1 cellular context compared by ENCODE assay signal in the genomic region with DNA sequence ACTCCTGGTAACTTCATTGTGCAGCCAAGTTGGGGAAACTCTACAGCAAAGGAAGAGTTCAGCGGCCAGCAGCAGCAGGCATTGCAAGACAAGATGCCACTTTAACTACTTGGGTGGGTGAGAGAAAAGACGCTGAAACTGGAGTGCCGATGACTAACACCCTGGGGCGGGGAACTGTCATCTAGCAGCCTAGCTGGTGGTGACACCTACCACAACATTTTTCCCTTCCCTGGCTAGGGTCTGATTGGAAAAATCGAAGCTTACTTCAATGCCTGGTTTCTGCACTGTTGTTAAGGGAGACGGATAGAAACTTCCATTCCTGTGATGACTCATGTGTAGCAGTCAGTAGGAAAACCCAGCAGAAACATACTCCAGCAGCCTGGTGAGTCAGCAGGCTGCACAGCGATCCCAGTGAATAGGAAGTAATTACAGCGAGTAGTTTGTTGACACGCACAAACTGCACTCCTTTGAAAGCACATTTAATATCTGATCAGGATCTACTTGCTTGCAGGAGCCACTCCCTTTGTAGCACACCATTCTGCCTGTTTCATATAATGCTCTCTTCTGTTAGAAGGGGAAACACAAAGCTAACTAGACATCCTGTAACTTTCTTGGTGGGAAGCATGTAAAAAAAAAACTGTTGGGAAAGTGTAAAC.
TF ChIP-seq lines count a peak whose summit lies in the region.

No MANE protein-coding gene starts in this region.

TF ChIP-seq in HepG2, 621 proteins besides CTCF, POLR2A, EP300 and RAD21 (continued from another document and continues in another):
- 0 out of 2 replicates have a peak, but pooled peaks have one; percentile 16 for TF ChIP-seq NR2C2 (CRISPR knock-in tag; IDR thresholded peaks at IDR 0.05; ENCODE audit: borderline replicate concordance)
- TF ChIP-seq, protein P1, sequence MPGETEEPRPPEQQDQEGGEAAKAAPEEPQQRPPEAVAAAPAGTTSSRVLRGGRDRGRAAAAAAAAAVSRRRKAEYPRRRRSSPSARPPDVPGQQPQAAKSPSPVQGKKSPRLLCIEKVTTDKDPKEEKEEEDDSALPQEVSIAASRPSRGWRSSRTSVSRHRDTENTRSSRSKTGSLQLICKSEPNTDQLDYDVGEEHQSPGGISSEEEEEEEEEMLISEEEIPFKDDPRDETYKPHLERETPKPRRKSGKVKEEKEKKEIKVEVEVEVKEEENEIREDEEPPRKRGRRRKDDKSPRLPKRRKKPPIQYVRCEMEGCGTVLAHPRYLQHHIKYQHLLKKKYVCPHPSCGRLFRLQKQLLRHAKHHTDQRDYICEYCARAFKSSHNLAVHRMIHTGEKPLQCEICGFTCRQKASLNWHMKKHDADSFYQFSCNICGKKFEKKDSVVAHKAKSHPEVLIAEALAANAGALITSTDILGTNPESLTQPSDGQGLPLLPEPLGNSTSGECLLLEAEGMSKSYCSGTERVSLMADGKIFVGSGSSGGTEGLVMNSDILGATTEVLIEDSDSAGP (CRISPR knock-in tag; IDR thresholded peaks at IDR 0.05; ENCODE audit: borderline replicate concordance): no peak
- no peak for TF ChIP-seq ZNF232 (CRISPR knock-in tag; IDR thresholded peaks at IDR 0.05; ENCODE audit: borderline replicate concordance)
- no peak for TF ChIP-seq ZNF264 (CRISPR knock-in tag; IDR thresholded peaks at IDR 0.05)
- peak; percentile 84; the same call in 1 of the 2 replicates for TF ChIP-seq ZNF292 (CRISPR knock-in tag; IDR thresholded peaks at IDR 0.05; ENCODE audit: borderline replicate concordance, low read depth)
- 0 out of 2 replicates have a peak, but pooled peaks have one; percentile 49 for TF ChIP-seq MBD4 (IDR thresholded peaks at IDR 0.05; ENCODE audit: borderline replicate concordance, low read length)
- TF ChIP-seq, protein P2, sequence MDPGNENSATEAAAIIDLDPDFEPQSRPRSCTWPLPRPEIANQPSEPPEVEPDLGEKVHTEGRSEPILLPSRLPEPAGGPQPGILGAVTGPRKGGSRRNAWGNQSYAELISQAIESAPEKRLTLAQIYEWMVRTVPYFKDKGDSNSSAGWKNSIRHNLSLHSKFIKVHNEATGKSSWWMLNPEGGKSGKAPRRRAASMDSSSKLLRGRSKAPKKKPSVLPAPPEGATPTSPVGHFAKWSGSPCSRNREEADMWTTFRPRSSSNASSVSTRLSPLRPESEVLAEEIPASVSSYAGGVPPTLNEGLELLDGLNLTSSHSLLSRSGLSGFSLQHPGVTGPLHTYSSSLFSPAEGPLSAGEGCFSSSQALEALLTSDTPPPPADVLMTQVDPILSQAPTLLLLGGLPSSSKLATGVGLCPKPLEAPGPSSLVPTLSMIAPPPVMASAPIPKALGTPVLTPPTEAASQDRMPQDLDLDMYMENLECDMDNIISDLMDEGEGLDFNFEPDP (CRISPR knock-in tag; conservative IDR thresholded peaks at IDR 0.05): no peak
- TF ChIP-seq ZNF501 (CRISPR knock-in tag; IDR thresholded peaks at IDR 0.05): no peak; the same call in 1 of the 2 replicates
- TF ChIP-seq ZNF354B (CRISPR knock-in tag; IDR thresholded peaks at IDR 0.05): no peak
- TF ChIP-seq ZNF720 (CRISPR knock-in tag; IDR thresholded peaks at IDR 0.05): no peak
- TF ChIP-seq KLF13 (CRISPR knock-in tag; IDR thresholded peaks at IDR 0.05): no peak
- peak; percentile 57 for TF ChIP-seq ASH2L (IDR thresholded peaks at IDR 0.05; ENCODE audit: insufficient read length, low read depth, low read length)
- TF ChIP-seq, protein P3, sequence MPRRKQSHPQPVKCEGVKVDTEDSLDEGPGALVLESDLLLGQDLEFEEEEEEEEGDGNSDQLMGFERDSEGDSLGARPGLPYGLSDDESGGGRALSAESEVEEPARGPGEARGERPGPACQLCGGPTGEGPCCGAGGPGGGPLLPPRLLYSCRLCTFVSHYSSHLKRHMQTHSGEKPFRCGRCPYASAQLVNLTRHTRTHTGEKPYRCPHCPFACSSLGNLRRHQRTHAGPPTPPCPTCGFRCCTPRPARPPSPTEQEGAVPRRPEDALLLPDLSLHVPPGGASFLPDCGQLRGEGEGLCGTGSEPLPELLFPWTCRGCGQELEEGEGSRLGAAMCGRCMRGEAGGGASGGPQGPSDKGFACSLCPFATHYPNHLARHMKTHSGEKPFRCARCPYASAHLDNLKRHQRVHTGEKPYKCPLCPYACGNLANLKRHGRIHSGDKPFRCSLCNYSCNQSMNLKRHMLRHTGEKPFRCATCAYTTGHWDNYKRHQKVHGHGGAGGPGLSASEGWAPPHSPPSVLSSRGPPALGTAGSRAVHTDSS (CRISPR knock-in tag; conservative IDR thresholded peaks at IDR 0.05): no peak
- peak; percentile 79; the same call in 1 of the 2 replicates for TF ChIP-seq TGIF2 (CRISPR knock-in tag; IDR thresholded peaks at IDR 0.05)
- TF ChIP-seq, protein P4, sequence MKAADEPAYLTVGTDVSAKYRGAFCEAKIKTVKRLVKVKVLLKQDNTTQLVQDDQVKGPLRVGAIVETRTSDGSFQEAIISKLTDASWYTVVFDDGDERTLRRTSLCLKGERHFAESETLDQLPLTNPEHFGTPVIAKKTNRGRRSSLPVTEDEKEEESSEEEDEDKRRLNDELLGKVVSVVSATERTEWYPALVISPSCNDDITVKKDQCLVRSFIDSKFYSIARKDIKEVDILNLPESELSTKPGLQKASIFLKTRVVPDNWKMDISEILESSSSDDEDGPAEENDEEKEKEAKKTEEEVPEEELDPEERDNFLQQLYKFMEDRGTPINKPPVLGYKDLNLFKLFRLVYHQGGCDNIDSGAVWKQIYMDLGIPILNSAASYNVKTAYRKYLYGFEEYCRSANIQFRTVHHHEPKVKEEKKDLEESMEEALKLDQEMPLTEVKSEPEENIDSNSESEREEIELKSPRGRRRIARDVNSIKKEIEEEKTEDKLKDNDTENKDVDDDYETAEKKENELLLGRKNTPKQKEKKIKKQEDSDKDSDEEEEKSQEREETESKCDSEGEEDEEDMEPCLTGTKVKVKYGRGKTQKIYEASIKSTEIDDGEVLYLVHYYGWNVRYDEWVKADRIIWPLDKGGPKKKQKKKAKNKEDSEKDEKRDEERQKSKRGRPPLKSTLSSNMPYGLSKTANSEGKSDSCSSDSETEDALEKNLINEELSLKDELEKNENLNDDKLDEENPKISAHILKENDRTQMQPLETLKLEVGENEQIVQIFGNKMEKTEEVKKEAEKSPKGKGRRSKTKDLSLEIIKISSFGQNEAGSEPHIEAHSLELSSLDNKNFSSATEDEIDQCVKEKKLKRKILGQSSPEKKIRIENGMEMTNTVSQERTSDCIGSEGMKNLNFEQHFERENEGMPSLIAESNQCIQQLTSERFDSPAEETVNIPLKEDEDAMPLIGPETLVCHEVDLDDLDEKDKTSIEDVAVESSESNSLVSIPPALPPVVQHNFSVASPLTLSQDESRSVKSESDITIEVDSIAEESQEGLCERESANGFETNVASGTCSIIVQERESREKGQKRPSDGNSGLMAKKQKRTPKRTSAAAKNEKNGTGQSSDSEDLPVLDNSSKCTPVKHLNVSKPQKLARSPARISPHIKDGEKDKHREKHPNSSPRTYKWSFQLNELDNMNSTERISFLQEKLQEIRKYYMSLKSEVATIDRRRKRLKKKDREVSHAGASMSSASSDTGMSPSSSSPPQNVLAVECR (CRISPR knock-in tag; IDR thresholded peaks at IDR 0.05; ENCODE audit: borderline replicate concordance): peak; percentile 61; the same call in 1 of the 2 replicates
- TF ChIP-seq ZKSCAN1 (IDR thresholded peaks at IDR 0.05; ENCODE audit: low read length): no peak
- TF ChIP-seq TAF15 (IDR thresholded peaks at IDR 0.05; ENCODE audit: low read depth, low read length, poor library complexity, severe bottlenecking): no peak
- TF ChIP-seq, protein P5, sequence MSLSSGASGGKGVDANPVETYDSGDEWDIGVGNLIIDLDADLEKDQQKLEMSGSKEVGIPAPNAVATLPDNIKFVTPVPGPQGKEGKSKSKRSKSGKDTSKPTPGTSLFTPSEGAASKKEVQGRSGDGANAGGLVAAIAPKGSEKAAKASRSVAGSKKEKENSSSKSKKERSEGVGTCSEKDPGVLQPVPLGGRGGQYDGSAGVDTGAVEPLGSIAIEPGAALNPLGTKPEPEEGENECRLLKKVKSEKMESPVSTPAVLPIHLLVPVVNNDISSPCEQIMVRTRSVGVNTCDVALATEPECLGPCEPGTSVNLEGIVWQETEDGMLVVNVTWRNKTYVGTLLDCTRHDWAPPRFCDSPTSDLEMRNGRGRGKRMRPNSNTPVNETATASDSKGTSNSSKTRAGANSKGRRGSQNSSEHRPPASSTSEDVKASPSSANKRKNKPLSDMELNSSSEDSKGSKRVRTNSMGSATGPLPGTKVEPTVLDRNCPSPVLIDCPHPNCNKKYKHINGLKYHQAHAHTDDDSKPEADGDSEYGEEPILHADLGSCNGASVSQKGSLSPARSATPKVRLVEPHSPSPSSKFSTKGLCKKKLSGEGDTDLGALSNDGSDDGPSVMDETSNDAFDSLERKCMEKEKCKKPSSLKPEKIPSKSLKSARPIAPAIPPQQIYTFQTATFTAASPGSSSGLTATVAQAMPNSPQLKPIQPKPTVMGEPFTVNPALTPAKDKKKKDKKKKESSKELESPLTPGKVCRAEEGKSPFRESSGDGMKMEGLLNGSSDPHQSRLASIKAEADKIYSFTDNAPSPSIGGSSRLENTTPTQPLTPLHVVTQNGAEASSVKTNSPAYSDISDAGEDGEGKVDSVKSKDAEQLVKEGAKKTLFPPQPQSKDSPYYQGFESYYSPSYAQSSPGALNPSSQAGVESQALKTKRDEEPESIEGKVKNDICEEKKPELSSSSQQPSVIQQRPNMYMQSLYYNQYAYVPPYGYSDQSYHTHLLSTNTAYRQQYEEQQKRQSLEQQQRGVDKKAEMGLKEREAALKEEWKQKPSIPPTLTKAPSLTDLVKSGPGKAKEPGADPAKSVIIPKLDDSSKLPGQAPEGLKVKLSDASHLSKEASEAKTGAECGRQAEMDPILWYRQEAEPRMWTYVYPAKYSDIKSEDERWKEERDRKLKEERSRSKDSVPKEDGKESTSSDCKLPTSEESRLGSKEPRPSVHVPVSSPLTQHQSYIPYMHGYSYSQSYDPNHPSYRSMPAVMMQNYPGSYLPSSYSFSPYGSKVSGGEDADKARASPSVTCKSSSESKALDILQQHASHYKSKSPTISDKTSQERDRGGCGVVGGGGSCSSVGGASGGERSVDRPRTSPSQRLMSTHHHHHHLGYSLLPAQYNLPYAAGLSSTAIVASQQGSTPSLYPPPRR (CRISPR knock-in tag; IDR thresholded peaks at IDR 0.05; ENCODE audit: borderline replicate concordance): peak; percentile 85
- TF ChIP-seq NR2F6 (IDR thresholded peaks at IDR 0.05): peak; percentile 37; the same call in 1 of the 2 replicates
- TF ChIP-seq NR2F6 (CRISPR knock-in tag; IDR thresholded peaks at IDR 0.05): peak; percentile 62
- TF ChIP-seq CCDC6 (CRISPR knock-in tag; IDR thresholded peaks at IDR 0.05): no peak
- no peak for TF ChIP-seq DR1 (CRISPR knock-in tag; IDR thresholded peaks at IDR 0.05)
- TF ChIP-seq HCFC1 (IDR thresholded peaks at IDR 0.05; ENCODE audit: low read depth, low read length): no peak
- peak; percentile 88; the same call in 1 of the 2 replicates for TF ChIP-seq CBX5 (CRISPR knock-in tag; IDR thresholded peaks at IDR 0.05; ENCODE audit: borderline replicate concordance)
- TF ChIP-seq PRMT3 (CRISPR knock-in tag; IDR thresholded peaks at IDR 0.05; ENCODE audit: borderline replicate concordance, low read depth): no peak
- TF ChIP-seq, protein P6, sequence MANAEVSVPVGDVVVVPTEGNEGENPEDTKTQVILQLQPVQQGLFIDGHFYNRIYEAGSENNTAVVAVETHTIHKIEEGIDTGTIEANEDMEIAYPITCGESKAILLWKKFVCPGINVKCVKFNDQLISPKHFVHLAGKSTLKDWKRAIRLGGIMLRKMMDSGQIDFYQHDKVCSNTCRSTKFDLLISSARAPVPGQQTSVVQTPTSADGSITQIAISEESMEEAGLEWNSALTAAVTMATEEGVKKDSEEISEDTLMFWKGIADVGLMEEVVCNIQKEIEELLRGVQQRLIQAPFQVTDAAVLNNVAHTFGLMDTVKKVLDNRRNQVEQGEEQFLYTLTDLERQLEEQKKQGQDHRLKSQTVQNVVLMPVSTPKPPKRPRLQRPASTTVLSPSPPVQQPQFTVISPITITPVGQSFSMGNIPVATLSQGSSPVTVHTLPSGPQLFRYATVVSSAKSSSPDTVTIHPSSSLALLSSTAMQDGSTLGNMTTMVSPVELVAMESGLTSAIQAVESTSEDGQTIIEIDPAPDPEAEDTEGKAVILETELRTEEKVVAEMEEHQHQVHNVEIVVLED (CRISPR knock-in tag; IDR thresholded peaks at IDR 0.05; ENCODE audit: borderline replicate concordance): no peak; the same call in 1 of the 2 replicates
- TF ChIP-seq, protein P7, sequence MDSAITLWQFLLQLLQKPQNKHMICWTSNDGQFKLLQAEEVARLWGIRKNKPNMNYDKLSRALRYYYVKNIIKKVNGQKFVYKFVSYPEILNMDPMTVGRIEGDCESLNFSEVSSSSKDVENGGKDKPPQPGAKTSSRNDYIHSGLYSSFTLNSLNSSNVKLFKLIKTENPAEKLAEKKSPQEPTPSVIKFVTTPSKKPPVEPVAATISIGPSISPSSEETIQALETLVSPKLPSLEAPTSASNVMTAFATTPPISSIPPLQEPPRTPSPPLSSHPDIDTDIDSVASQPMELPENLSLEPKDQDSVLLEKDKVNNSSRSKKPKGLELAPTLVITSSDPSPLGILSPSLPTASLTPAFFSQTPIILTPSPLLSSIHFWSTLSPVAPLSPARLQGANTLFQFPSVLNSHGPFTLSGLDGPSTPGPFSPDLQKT (CRISPR knock-in tag; IDR thresholded peaks at IDR 0.05; ENCODE audit: borderline replicate concordance): no peak
- TF ChIP-seq TBX2 (CRISPR knock-in tag; IDR thresholded peaks at IDR 0.05; ENCODE audit: borderline replicate concordance): peak; percentile 84; the same call in 1 of the 2 replicates
- TF ChIP-seq RXRB (CRISPR knock-in tag; IDR thresholded peaks at IDR 0.05; ENCODE audit: borderline replicate concordance): peak; percentile 78; the same call in 1 of the 2 replicates
- 0 out of 2 replicates have a peak, but pooled peaks have one; percentile 51 for TF ChIP-seq ZSCAN21 (CRISPR knock-in tag; IDR thresholded peaks at IDR 0.05; ENCODE audit: borderline replicate concordance)
- no peak for TF ChIP-seq NFRKB (IDR thresholded peaks at IDR 0.05)
- no peak for TF ChIP-seq ZNF773 (CRISPR knock-in tag; IDR thresholded peaks at IDR 0.05; ENCODE audit: borderline replicate concordance)
- TF ChIP-seq AHR (CRISPR knock-in tag; IDR thresholded peaks at IDR 0.05): no peak
- TF ChIP-seq ZNF430 (CRISPR knock-in tag; IDR thresholded peaks at IDR 0.05): no peak
- no peak for TF ChIP-seq RBM22 (optimal IDR thresholded peaks at IDR 0.05; ENCODE audit: low read length)
- TF ChIP-seq, protein P8, sequence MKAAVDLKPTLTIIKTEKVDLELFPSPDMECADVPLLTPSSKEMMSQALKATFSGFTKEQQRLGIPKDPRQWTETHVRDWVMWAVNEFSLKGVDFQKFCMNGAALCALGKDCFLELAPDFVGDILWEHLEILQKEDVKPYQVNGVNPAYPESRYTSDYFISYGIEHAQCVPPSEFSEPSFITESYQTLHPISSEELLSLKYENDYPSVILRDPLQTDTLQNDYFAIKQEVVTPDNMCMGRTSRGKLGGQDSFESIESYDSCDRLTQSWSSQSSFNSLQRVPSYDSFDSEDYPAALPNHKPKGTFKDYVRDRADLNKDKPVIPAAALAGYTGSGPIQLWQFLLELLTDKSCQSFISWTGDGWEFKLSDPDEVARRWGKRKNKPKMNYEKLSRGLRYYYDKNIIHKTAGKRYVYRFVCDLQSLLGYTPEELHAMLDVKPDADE (CRISPR knock-in tag; IDR thresholded peaks at IDR 0.05): no peak
- no peak for TF ChIP-seq HDAC6 (IDR thresholded peaks at IDR 0.05; ENCODE audit: low read depth, low read length)
- no peak for TF ChIP-seq YY1 (IDR thresholded peaks at IDR 0.05; ENCODE audit: insufficient read depth, insufficient replicate concordance, low read depth, low read length)
- no peak for TF ChIP-seq KAT2B (IDR thresholded peaks at IDR 0.05; ENCODE audit: borderline replicate concordance, low read depth, low read length)
- TF ChIP-seq NR2F2 (IDR thresholded peaks at IDR 0.05; ENCODE audit: borderline replicate concordance, low read depth): 0 out of 2 replicates have a peak, but pooled peaks have one; percentile 22
- no peak for TF ChIP-seq TOE1 (CRISPR knock-in tag; IDR thresholded peaks at IDR 0.05)
- no peak for TF ChIP-seq ZNF780A (CRISPR knock-in tag; IDR thresholded peaks at IDR 0.05)
- no peak for TF ChIP-seq CBX1 (IDR thresholded peaks at IDR 0.05; ENCODE audit: low read depth)
